2 cellular contexts compared by ENCODE assay signal in the genomic region with DNA sequence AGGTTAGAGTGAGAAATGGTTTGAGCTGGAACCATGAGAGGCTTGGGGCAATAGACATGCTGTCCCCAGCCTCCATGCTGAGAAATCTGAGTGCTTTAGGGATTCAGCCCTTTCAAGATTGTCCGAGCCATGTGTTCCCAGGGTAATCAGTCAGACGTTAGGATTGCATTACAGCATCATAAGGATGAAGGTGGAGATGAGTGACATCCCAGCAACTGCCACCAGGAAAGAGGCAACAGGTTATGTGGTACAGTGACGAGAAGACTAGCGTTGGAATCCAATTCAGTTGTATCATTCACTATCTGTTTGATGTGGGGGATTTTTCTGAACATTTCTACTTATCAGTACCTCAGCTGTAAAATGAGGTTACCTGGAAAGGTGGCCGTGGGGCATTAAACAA.
TF ChIP-seq lines count a peak whose summit lies in the region.

No MANE protein-coding gene starts in this region.

TF ChIP-seq in SK-N-SH, 30 proteins besides CTCF, POLR2A, EP300 and RAD21 (continued from another document):
- TF ChIP-seq FOXM1 (IDR thresholded peaks at IDR 0.05; ENCODE audit: low read depth) = no peak
- TF ChIP-seq, protein P1, sequence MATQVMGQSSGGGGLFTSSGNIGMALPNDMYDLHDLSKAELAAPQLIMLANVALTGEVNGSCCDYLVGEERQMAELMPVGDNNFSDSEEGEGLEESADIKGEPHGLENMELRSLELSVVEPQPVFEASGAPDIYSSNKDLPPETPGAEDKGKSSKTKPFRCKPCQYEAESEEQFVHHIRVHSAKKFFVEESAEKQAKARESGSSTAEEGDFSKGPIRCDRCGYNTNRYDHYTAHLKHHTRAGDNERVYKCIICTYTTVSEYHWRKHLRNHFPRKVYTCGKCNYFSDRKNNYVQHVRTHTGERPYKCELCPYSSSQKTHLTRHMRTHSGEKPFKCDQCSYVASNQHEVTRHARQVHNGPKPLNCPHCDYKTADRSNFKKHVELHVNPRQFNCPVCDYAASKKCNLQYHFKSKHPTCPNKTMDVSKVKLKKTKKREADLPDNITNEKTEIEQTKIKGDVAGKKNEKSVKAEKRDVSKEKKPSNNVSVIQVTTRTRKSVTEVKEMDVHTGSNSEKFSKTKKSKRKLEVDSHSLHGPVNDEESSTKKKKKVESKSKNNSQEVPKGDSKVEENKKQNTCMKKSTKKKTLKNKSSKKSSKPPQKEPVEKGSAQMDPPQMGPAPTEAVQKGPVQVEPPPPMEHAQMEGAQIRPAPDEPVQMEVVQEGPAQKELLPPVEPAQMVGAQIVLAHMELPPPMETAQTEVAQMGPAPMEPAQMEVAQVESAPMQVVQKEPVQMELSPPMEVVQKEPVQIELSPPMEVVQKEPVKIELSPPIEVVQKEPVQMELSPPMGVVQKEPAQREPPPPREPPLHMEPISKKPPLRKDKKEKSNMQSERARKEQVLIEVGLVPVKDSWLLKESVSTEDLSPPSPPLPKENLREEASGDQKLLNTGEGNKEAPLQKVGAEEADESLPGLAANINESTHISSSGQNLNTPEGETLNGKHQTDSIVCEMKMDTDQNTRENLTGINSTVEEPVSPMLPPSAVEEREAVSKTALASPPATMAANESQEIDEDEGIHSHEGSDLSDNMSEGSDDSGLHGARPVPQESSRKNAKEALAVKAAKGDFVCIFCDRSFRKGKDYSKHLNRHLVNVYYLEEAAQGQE (IDR thresholded peaks at IDR 0.05; ENCODE audit: low read depth, low read length) = no peak
- TF ChIP-seq FOSL2 (IDR thresholded peaks at IDR 0.05; ENCODE audit: borderline replicate concordance, low read depth) = no peak

TF ChIP-seq in SK-N-SH treated with all-trans-retinoic acid at 6 μM for 48 hours, 23 proteins besides CTCF, POLR2A, EP300 and RAD21:
- TF ChIP-seq, protein P2, sequence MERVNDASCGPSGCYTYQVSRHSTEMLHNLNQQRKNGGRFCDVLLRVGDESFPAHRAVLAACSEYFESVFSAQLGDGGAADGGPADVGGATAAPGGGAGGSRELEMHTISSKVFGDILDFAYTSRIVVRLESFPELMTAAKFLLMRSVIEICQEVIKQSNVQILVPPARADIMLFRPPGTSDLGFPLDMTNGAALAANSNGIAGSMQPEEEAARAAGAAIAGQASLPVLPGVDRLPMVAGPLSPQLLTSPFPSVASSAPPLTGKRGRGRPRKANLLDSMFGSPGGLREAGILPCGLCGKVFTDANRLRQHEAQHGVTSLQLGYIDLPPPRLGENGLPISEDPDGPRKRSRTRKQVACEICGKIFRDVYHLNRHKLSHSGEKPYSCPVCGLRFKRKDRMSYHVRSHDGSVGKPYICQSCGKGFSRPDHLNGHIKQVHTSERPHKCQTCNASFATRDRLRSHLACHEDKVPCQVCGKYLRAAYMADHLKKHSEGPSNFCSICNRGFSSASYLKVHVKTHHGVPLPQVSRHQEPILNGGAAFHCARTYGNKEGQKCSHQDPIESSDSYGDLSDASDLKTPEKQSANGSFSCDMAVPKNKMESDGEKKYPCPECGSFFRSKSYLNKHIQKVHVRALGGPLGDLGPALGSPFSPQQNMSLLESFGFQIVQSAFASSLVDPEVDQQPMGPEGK (CRISPR knock-in tag; IDR thresholded peaks at IDR 0.05; ENCODE audit: borderline replicate concordance) = no peak
- TF ChIP-seq ZC3H10 (CRISPR knock-in tag; IDR thresholded peaks at IDR 0.05) = no peak
- no peak for TF ChIP-seq ARNTL (CRISPR knock-in tag; IDR thresholded peaks at IDR 0.05; ENCODE audit: borderline replicate concordance, low read depth)
- no peak for TF ChIP-seq TOX (CRISPR knock-in tag; IDR thresholded peaks at IDR 0.05; ENCODE audit: borderline replicate concordance)
- TF ChIP-seq OSR1 (CRISPR knock-in tag; IDR thresholded peaks at IDR 0.05) = no peak
- no peak for TF ChIP-seq ISL1 (CRISPR knock-in tag; IDR thresholded peaks at IDR 0.05)
- no peak for TF ChIP-seq BACH2 (CRISPR knock-in tag; IDR thresholded peaks at IDR 0.05; ENCODE audit: borderline replicate concordance)
- no peak for TF ChIP-seq GLIS3 (CRISPR knock-in tag; IDR thresholded peaks at IDR 0.05)
- no peak for TF ChIP-seq ZNF8 (CRISPR knock-in tag; IDR thresholded peaks at IDR 0.05)
